16 cellular contexts compared by ENCODE assay signal in genomic region chr12:28536088-28536487, GRCh38.
A peak's percentile ranks its signal among the peaks of the same experiment; 100 is the strongest.
DNase-seq lines count a peak whose midpoint lies in the region; ATAC-seq, FAIRE-seq and TF ChIP-seq lines count a peak whose summit lies in the region.
"Had no signal": no experiment of that assay in that cellular context is flagged by ENCODE, and none has a peak within 500 bp of the region (broad histone marks: within the 10 kb centered on the region; RNA-seq: fewer than 3 reads in every experiment).

No MANE protein-coding gene starts in this region.

- POLR2A ChIA-PET in HepG2 (lab: Yijun Ruan, JAX), result no interaction called here

- H3K9ac ChIP-seq in HepG2 (ENCODE audit: insufficient read depth, low read depth, low read length), result no peak overlapping the region

- H3K27ac ChIP-seq in HepG2 (ENCODE audit: extremely low read length, insufficient read depth, low read length), result no peak overlapping the region

- no peaks in the 10 kb centered on the region for H3K27me3 ChIP-seq in HepG2 (ENCODE audit: control insufficient read depth in 1 of 2, insufficient read depth in 2 of 2, low read length in 2 of 2)

- BruUV-seq in HepG2 (replicated peaks; lab: Mats Ljungman, UMichigan), result no TSS peak

- no peak for TF ChIP-seq POLR2A in HepG2 (IDR thresholded peaks at IDR 0.05; ENCODE audit: insufficient read depth in 1 of 2, low read depth in 2 of 2, low read length in 2 of 2)

- CTCF ChIA-PET in HepG2 (lab: Yijun Ruan, JAX; ENCODE audit: low intra/inter-chr PET ratio, low total read pairs), result no interaction called here

- H3K36me3 Mint-ChIP-seq in activated naive CD8-positive, alpha-beta T cell treated with anti-CD3 and anti-CD28 coated beads, Interleukin-2, amount 50 U/mL, for 24 hours (ENCODE audit: low read depth), result peaks cover 2% of the 10 kb centered on the region

- no peak overlapping the region for H3K4me2 ChIP-seq in HepG2 (ENCODE audit: low read depth, low read length)

- 79% methylated on average over 2 of the region's 2 CpGs for whole genome bisulfite sequencing in HepG2 (ENCODE audit: low lambda C conversion rate)

- no peaks in the 10 kb centered on the region for H3K36me3 ChIP-seq in HepG2 (replicated peaks in 1 of 2; ENCODE audit: control insufficient read depth in 1 of 2, insufficient read depth in 2 of 2, low read length in 2 of 2)

- H4K20me1 ChIP-seq in HepG2 (ENCODE audit: insufficient read depth, low read length), result no peaks in the 10 kb centered on the region

- no peaks in the 10 kb centered on the region for H3K27me3 Mint-ChIP-seq in activated naive CD8-positive, alpha-beta T cell treated with anti-CD3 and anti-CD28 coated beads, Interleukin-2, amount 50 U/mL, for 24 hours
- H3K27me3 Mint-ChIP-seq: IgD-negative memory B cell had no signal

- no peak for TF ChIP-seq RAD21 in HepG2 (CRISPR knock-in tag; IDR thresholded peaks at IDR 0.05)

- intact Hi-C loops in HepG2 (cut with micrococcal nuclease; ENCODE audit: unreplicated experiment), result no loop called here

- no peak overlapping the region for H3K4me3 Mint-ChIP-seq in activated naive CD8-positive, alpha-beta T cell treated with anti-CD3 and anti-CD28 coated beads, Interleukin-2, amount 50 U/mL, for 24 hours
- H3K4me3 Mint-ChIP-seq: IgD-negative memory B cell had no signal

- H3K9me3 Mint-ChIP-seq in activated naive CD8-positive, alpha-beta T cell treated with anti-CD3 and anti-CD28 coated beads, Interleukin-2, amount 50 U/mL, for 24 hours, result peaks cover 4% of the 10 kb centered on the region
- H3K9me3 Mint-ChIP-seq: IgD-negative memory B cell had no signal

- TF ChIP-seq CTCF in HepG2 (CRISPR knock-in tag; IDR thresholded peaks at IDR 0.05), result no peak

- peak overlapping the region; percentile 37 for H3K27ac Mint-ChIP-seq in activated naive CD8-positive, alpha-beta T cell treated with anti-CD3 and anti-CD28 coated beads, Interleukin-2, amount 50 U/mL, for 24 hours
- H3K27ac Mint-ChIP-seq: IgD-negative memory B cell had no signal

- H3K9me3 ChIP-seq in HepG2 (ENCODE audit: low read length), result no peaks in the 10 kb centered on the region

- H3K4me3 ChIP-seq in HepG2 (replicated peaks in 1 of 3; ENCODE audit: insufficient read depth in 1 of 3, low read depth in 2 of 3, low read length in 3 of 3), result no peak overlapping the region

- ATAC-seq in activated naive CD8-positive, alpha-beta T cell treated with anti-CD3 and anti-CD28 coated beads, Interleukin-2, amount 50 U/mL, for 24 hours, result peak; percentile 57
- no peak for ATAC-seq in HepG2
- ATAC-seq in GM18867 (IDR thresholded peaks at IDR 0.05; ENCODE audit: unreplicated experiment), result no peak
- no peak for ATAC-seq in HG02973 (IDR thresholded peaks at IDR 0.05; ENCODE audit: unreplicated experiment)
- ATAC-seq: left cardiac atrium had no signal

- DNase-seq in AG20443 (ENCODE audit: low spot score) (peak; percentile 56), M059J (ENCODE audit: low read depth) (peak; percentile 65), iris pigment epithelial cell (ENCODE audit: low read depth) (peak; percentile 89), HepG2 (ENCODE audit: low spot score) (no peak), DMS 273 treated with DMSO at 0.1 percent for 48 hours (lab: John Stamatoyannopoulos, UW) (no peak)
- DNase-seq in activated naive CD8-positive, alpha-beta T cell treated with anti-CD3 and anti-CD28 coated beads, Interleukin-2, amount 50 U/mL, for 24 hours, result no peak
- DNase-seq: caudate nucleus; COR-L47; left cardiac atrium; NCI-H2107; stimulated activated naive CD4-positive, alpha-beta T cell treated with Interleukin-2 at 50 U/mL for 16 hours had no signal

- FAIRE-seq in HepG2 (lab: Jason Lieb, UNC), result no peak
- FAIRE-seq: frontal cortex, H1 had no signal

- no peak overlapping the region for H2AFZ ChIP-seq in HepG2 (ENCODE audit: low read length)

- no peaks in the 10 kb centered on the region for H3K79me2 ChIP-seq in HepG2 (ENCODE audit: insufficient read depth, low read length)

- peaks cover 11% of the 10 kb centered on the region for H3K4me1 Mint-ChIP-seq in activated naive CD8-positive, alpha-beta T cell treated with anti-CD3 and anti-CD28 coated beads, Interleukin-2, amount 50 U/mL, for 24 hours

- no peaks in the 10 kb centered on the region for H3K4me1 ChIP-seq in HepG2 (ENCODE audit: insufficient read depth, low read length)

- in situ Hi-C loops in HepG2 (cut with HindIII; ENCODE audit: extremely low pct_ligation_motif_present, low pct_unique_long_range_greater_than_20kb), result no loop called here

- TF ChIP-seq EP300 in HepG2 (IDR thresholded peaks at IDR 0.05; ENCODE audit: low read depth in 2 of 2, low read length in 2 of 2) (no peak), HepG2 (CRISPR knock-in tag; IDR thresholded peaks at IDR 0.05; ENCODE audit: borderline replicate concordance) (no peak)

TF ChIP-seq in HepG2, 621 proteins besides CTCF, POLR2A, EP300 and RAD21:
- no peak for TF ChIP-seq MXD1 (CRISPR knock-in tag; IDR thresholded peaks at IDR 0.05)
- TF ChIP-seq ZNF670 (CRISPR knock-in tag; IDR thresholded peaks at IDR 0.05; ENCODE audit: borderline replicate concordance), result no peak
- no peak for TF ChIP-seq ZNF703 (CRISPR knock-in tag; IDR thresholded peaks at IDR 0.05; ENCODE audit: borderline replicate concordance)
- no peak for TF ChIP-seq ELF1 (CRISPR knock-in tag; IDR thresholded peaks at IDR 0.05)
- TF ChIP-seq TMF1 (CRISPR knock-in tag; IDR thresholded peaks at IDR 0.05; ENCODE audit: low read depth), result no peak

Comparison
In these comparisons a context has a peak if more than half of its experiments do, and no peak if none do; other contexts are left out.
1. DNase-seq: peak in AG20443 (single experiment), M059J (single experiment) and iris pigment epithelial cell (single experiment); none in activated naive CD8-positive, alpha-beta T cell treated with anti-CD3 and anti-CD28 coated beads, Interleukin-2, amount 50 U/mL, for 24 hours (single experiment), HepG2 (single experiment) and DMS 273 treated with DMSO at 0.1 percent for 48 hours (single experiment).